ENCODE assay signal across 1 cellular context in the genomic region with DNA sequence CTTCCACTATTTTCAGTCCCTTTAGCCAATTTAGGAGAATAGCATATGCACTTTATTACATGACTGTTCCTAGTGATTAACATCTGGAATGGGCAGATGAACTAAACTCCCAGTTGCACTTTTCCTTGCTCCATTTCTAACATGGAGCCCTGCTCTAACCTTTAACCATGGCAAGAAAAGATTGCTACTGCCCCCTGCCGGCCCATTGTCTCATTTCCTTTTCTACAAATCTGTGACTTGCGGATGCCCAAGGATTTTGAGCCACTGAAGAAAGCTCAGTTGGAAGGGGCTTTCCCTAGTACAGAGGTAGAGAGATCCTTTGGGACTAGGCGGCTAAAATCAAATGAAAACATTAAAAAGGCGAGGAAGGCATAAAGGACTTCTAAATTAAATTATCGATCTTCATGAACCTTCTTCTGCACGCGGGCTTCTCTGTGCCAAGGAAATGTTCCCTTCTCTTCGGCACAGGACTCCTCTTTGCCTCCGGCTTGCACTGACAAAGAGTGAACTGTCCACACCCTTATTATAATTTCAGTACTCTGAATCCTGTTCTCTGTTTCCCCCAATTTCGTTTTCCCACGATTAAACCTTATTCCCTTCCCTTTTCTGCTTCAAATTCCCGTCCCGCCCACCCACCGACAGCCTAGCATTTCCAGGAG.
TF ChIP-seq lines count a peak whose summit lies in the region.

No MANE protein-coding gene starts in this region.

TF ChIP-seq in WTC11, 78 proteins besides CTCF, POLR2A, EP300 and RAD21 (continued from another document):
- TF ChIP-seq SMAD3 (CRISPR knock-in tag; IDR thresholded peaks at IDR 0.05; ENCODE audit: borderline replicate concordance) = no peak
- TF ChIP-seq NR1H2 (CRISPR knock-in tag; IDR thresholded peaks at IDR 0.05) = no peak
- TF ChIP-seq KAT7 (CRISPR knock-in tag; IDR thresholded peaks at IDR 0.05; ENCODE audit: borderline replicate concordance) = no peak
